Comparison of ENCODE assay signal across 33 cellular contexts in the genomic region with DNA sequence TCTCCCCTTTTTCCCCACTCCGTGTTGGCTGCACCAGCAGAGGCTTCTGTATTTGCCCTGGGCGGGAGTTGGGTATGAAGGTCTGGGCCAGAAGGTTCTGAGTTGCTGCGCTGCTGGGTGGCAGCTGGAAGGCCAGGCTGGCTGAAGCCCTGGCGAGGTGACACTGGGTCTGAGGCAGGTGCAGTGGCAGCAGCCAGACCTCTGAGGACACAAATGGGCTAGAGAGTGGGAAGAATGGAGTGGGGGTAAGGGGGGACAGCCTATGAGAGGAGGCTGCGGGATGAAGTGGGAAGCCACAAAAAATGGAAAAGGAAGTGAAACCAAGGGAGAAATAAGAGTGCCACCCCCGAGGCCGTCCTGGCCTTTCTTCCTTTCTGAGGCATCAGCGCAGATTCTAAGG. TPM values are rescaled to one million over a fixed set of nuclear protein-coding genes. Genes with fewer than 3 reads are reported as not detected.
DNase-seq lines count a peak whose midpoint lies in the region; ATAC-seq and TF ChIP-seq lines count a peak whose summit lies in the region.
"Had no signal": no experiment of that assay in that cellular context is flagged by ENCODE, and none has a peak within 500 bp of the region (broad histone marks: within the 10 kb centered on the region; RNA-seq: fewer than 3 reads in every experiment).

No MANE protein-coding gene starts in this region.

- no peak overlapping the region for H3K27ac ChIP-seq in endodermal cell (ENCODE audit: low read depth, low read length)
- no peak overlapping the region for H3K27ac ChIP-seq in CD8-positive, alpha-beta T cell (ENCODE audit: low read depth, low read length)
- H3K27ac ChIP-seq: colonic mucosa, heart right ventricle, pancreas, spleen, suprapubic skin had no signal

- H3K9ac ChIP-seq in endodermal cell (ENCODE audit: extremely low read depth, low read length, poor library complexity, severe bottlenecking), result no peak overlapping the region

- peaks cover 5% of the 10 kb centered on the region for H3K4me1 Mint-ChIP-seq in activated naive CD8-positive, alpha-beta T cell treated with anti-CD3 and anti-CD28 coated beads, Interleukin-2, amount 10 ng/mL, durations not matched to agents 7 days and 5 days
- peaks cover 16% of the 10 kb centered on the region for H3K4me1 Mint-ChIP-seq in activated naive CD8-positive, alpha-beta T cell treated with anti-CD3 and anti-CD28 coated beads, Interleukin-2, amount 50 U/mL, for 24 hours
- no peaks in the 10 kb centered on the region for H3K4me1 Mint-ChIP-seq in endodermal cell
- H3K4me1 Mint-ChIP-seq in stimulated activated effector memory CD8-positive, alpha-beta T cell treated with anti-CD3 and anti-CD28 coated beads, Interleukin-12 subunit alpha, Interleukin-12 subunit beta, amount 100 ng/mL, for 72 hours, result peaks cover 43% of the 10 kb centered on the region
- H3K4me1 Mint-ChIP-seq in CD8-positive, alpha-beta T cell (ENCODE audit: low read depth), result no peaks in the 10 kb centered on the region
- H3K4me1 Mint-ChIP-seq: activated CD8-positive, alpha-beta memory T cell treated with anti-CD3 and anti-CD28 coated beads, Interleukin-2, amount 10 ng/mL, durations not matched to agents 7 days and 5 days had no signal

- no peaks in the 10 kb centered on the region for H3K9me3 ChIP-seq in endodermal cell (ENCODE audit: control insufficient read depth, low read length)
- no peaks in the 10 kb centered on the region for H3K9me3 ChIP-seq in CD8-positive, alpha-beta T cell (ENCODE audit: low read length)
- H3K9me3 ChIP-seq: BE2C, colonic mucosa, heart right ventricle, pancreas, spleen, suprapubic skin had no signal

- no peak for DNase-seq in activated naive CD8-positive, alpha-beta T cell treated with anti-CD3 and anti-CD28 coated beads, Interleukin-2, amount 10 ng/mL, durations not matched to agents 7 days and 5 days
- no peak for DNase-seq in activated naive CD8-positive, alpha-beta T cell treated with anti-CD3 and anti-CD28 coated beads, Interleukin-2, amount 50 U/mL, for 24 hours
- DNase-seq in NOMO-1 (lab: John Stamatoyannopoulos, UW; ENCODE audit: unreplicated experiment in 2 of 2) (peak; percentile 69 to 70), endodermal cell (no peak), NCI-H2227 treated with DMSO at 0.1 percent for 48 hours (lab: John Stamatoyannopoulos, UW) (no peak)
- no peak for DNase-seq in stimulated activated effector memory CD8-positive, alpha-beta T cell treated with anti-CD3 and anti-CD28 coated beads, Interleukin-12 subunit alpha, Interleukin-12 subunit beta, amount 100 ng/mL, for 72 hours (ENCODE audit: low spot score in 2 of 2)
- DNase-seq in CD8-positive, alpha-beta T cell, result no peak
- DNase-seq: ACHN; activated CD4-positive, alpha-beta T cell treated with anti-CD3 and anti-CD28 coated beads, Interleukin-2, amount 50 U/mL, for 1 hour; activated CD8-positive, alpha-beta memory T cell treated with anti-CD3 and anti-CD28 coated beads, Interleukin-2, amount 10 ng/mL, durations not matched to agents 7 days and 5 days; activated naive CD4-positive, alpha-beta T cell treated with Interleukin-2 at 50 U/mL for 16 hours; activated T-cell treated with anti-CD3 and anti-CD28 coated beads, Interleukin-2, amount 50 U/mL, for 48 hours; amygdala; BE2C; colonic mucosa; DND-41; effector memory CD8-positive, alpha-beta T cell; foreskin fibroblast; heart right ventricle; KBM-7; mammary epithelial cell; NCI-H1694 treated with DMSO at 0.1 percent for 48 hours; NCI-H526; OCI-M1; pancreas; right cardiac atrium; spleen; stimulated activated CD4-positive, alpha-beta T cell treated with anti-CD3 and anti-CD28 coated beads, Interleukin-4, amount 100 ng/mL, for 1 hour; T1000 had no signal

- H3K4me3 Mint-ChIP-seq in activated naive CD8-positive, alpha-beta T cell treated with anti-CD3 and anti-CD28 coated beads, Interleukin-2, amount 10 ng/mL, durations not matched to agents 7 days and 5 days, result no peak overlapping the region
- no peak overlapping the region for H3K4me3 Mint-ChIP-seq in activated naive CD8-positive, alpha-beta T cell treated with anti-CD3 and anti-CD28 coated beads, Interleukin-2, amount 50 U/mL, for 24 hours
- no peak overlapping the region for H3K4me3 Mint-ChIP-seq in endodermal cell
- H3K4me3 Mint-ChIP-seq in stimulated activated effector memory CD8-positive, alpha-beta T cell treated with anti-CD3 and anti-CD28 coated beads, Interleukin-12 subunit alpha, Interleukin-12 subunit beta, amount 100 ng/mL, for 72 hours, result no peak overlapping the region
- H3K4me3 Mint-ChIP-seq in CD8-positive, alpha-beta T cell, result no peak overlapping the region
- H3K4me3 Mint-ChIP-seq: activated CD8-positive, alpha-beta memory T cell treated with anti-CD3 and anti-CD28 coated beads, Interleukin-2, amount 10 ng/mL, durations not matched to agents 7 days and 5 days; effector memory CD8-positive, alpha-beta T cell; neural crest cell had no signal

- CTCF ChIA-PET in CD8-positive, alpha-beta T cell (lab: Charles Lee), result no interaction called here

- peaks cover 38% of the 10 kb centered on the region for H3K36me3 ChIP-seq in endodermal cell (ENCODE audit: control insufficient read depth, insufficient read depth, low read length)
- H3K36me3 ChIP-seq in CD8-positive, alpha-beta T cell (ENCODE audit: insufficient read depth, low read length), result peaks cover 17% of the 10 kb centered on the region
- H3K36me3 ChIP-seq: pancreas had no signal

- ATAC-seq in activated naive CD8-positive, alpha-beta T cell treated with anti-CD3 and anti-CD28 coated beads, Interleukin-2, amount 10 ng/mL, durations not matched to agents 7 days and 5 days (ENCODE audit: low read depth), result no peak
- ATAC-seq in activated naive CD8-positive, alpha-beta T cell treated with anti-CD3 and anti-CD28 coated beads, Interleukin-2, amount 50 U/mL, for 24 hours, result no peak
- ATAC-seq in stimulated activated effector memory CD8-positive, alpha-beta T cell treated with anti-CD3 and anti-CD28 coated beads, Interleukin-12 subunit alpha, Interleukin-12 subunit beta, amount 100 ng/mL, for 72 hours, result no peak
- ATAC-seq in CD8-positive, alpha-beta T cell, result no peak
- no peak for ATAC-seq in HG03565 (IDR thresholded peaks at IDR 0.05; ENCODE audit: unreplicated experiment)
- ATAC-seq: activated CD8-positive, alpha-beta memory T cell treated with anti-CD3 and anti-CD28 coated beads, Interleukin-2, amount 10 ng/mL, durations not matched to agents 7 days and 5 days; effector memory CD8-positive, alpha-beta T cell; esophagus mucosa; right cardiac atrium had no signal

- H3K27me3 ChIP-seq in endodermal cell (ENCODE audit: control insufficient read depth, insufficient read depth, low read length, poor library complexity, severe bottlenecking), result no peaks in the 10 kb centered on the region
- H3K27me3 ChIP-seq in CD8-positive, alpha-beta T cell (ENCODE audit: insufficient read depth, low read length), result no peaks in the 10 kb centered on the region
- H3K27me3 ChIP-seq: BE2C, colonic mucosa, heart right ventricle, pancreas, spleen, suprapubic skin had no signal

- intact Hi-C loops in CD8-positive, alpha-beta T cell (cut with DNase I, micrococcal nuclease), result no loop called here

- peak overlapping the region; percentile 42 for H3K27ac Mint-ChIP-seq in activated naive CD8-positive, alpha-beta T cell treated with anti-CD3 and anti-CD28 coated beads, Interleukin-2, amount 10 ng/mL, durations not matched to agents 7 days and 5 days
- no peak overlapping the region for H3K27ac Mint-ChIP-seq in activated naive CD8-positive, alpha-beta T cell treated with anti-CD3 and anti-CD28 coated beads, Interleukin-2, amount 50 U/mL, for 24 hours
- peak overlapping the region; percentile 5 for H3K27ac Mint-ChIP-seq in endodermal cell
- H3K27ac Mint-ChIP-seq in stimulated activated effector memory CD8-positive, alpha-beta T cell treated with anti-CD3 and anti-CD28 coated beads, Interleukin-12 subunit alpha, Interleukin-12 subunit beta, amount 100 ng/mL, for 72 hours, result peak overlapping the region; percentile 67
- no peak overlapping the region for H3K27ac Mint-ChIP-seq in CD8-positive, alpha-beta T cell
- H3K27ac Mint-ChIP-seq: activated CD8-positive, alpha-beta memory T cell treated with anti-CD3 and anti-CD28 coated beads, Interleukin-2, amount 10 ng/mL, durations not matched to agents 7 days and 5 days; effector memory CD8-positive, alpha-beta T cell had no signal

- no peaks in the 10 kb centered on the region for H3K4me1 ChIP-seq in endodermal cell (ENCODE audit: control insufficient read depth, insufficient read depth, low read length)
- H3K4me1 ChIP-seq in CD8-positive, alpha-beta T cell (ENCODE audit: insufficient read depth, low read length), result no peaks in the 10 kb centered on the region
- H3K4me1 ChIP-seq: BE2C, colonic mucosa had no signal

- no peaks in the 10 kb centered on the region for H3K27me3 Mint-ChIP-seq in activated naive CD8-positive, alpha-beta T cell treated with anti-CD3 and anti-CD28 coated beads, Interleukin-2, amount 10 ng/mL, durations not matched to agents 7 days and 5 days
- no peaks in the 10 kb centered on the region for H3K27me3 Mint-ChIP-seq in activated naive CD8-positive, alpha-beta T cell treated with anti-CD3 and anti-CD28 coated beads, Interleukin-2, amount 50 U/mL, for 24 hours
- no peaks in the 10 kb centered on the region for H3K27me3 Mint-ChIP-seq in endodermal cell (ENCODE audit: insufficient read depth)
- H3K27me3 Mint-ChIP-seq in CD8-positive, alpha-beta T cell (ENCODE audit: low read depth), result no peaks in the 10 kb centered on the region
- H3K27me3 Mint-ChIP-seq: activated CD8-positive, alpha-beta memory T cell treated with anti-CD3 and anti-CD28 coated beads, Interleukin-2, amount 10 ng/mL, durations not matched to agents 7 days and 5 days; effector memory CD8-positive, alpha-beta T cell had no signal

- no peak overlapping the region for H3K4me3 ChIP-seq in endodermal cell (ENCODE audit: low read length)
- no peak overlapping the region for H3K4me3 ChIP-seq in CD8-positive, alpha-beta T cell (ENCODE audit: low read depth, low read length)
- H3K4me3 ChIP-seq: colonic mucosa, heart right ventricle, pancreas, spleen, suprapubic skin had no signal

- no peak for TF ChIP-seq CTCF in endodermal cell (conservative IDR thresholded peaks at IDR 0.05)
- no peak for TF ChIP-seq CTCF in CD8-positive, alpha-beta T cell (IDR thresholded peaks at IDR 0.05)

- POLR2A ChIA-PET in activated naive CD8-positive, alpha-beta T cell treated with anti-CD3 and anti-CD28 coated beads, Interleukin-2, amount 10 ng/mL, durations not matched to agents 7 days and 5 days (lab: Charles Lee), result interaction anchor here (0.5 kb wide), 1 partner anchor 189 kb away, joined by 3 read pairs; no protein-coding TSS in a partner anchor
- POLR2A ChIA-PET in CD8-positive, alpha-beta T cell (lab: Charles Lee), result no interaction called here

- 71 to 80% methylated on average over 4 to 8 of the region's 8 CpGs for WGBS in endodermal cell (ENCODE audit: insufficient coverage in 1 of 2, insufficient read length in 1 of 2), 2 experiments

- H3K9me3 Mint-ChIP-seq in activated naive CD8-positive, alpha-beta T cell treated with anti-CD3 and anti-CD28 coated beads, Interleukin-2, amount 10 ng/mL, durations not matched to agents 7 days and 5 days, result no peaks in the 10 kb centered on the region
- H3K9me3 Mint-ChIP-seq in activated naive CD8-positive, alpha-beta T cell treated with anti-CD3 and anti-CD28 coated beads, Interleukin-2, amount 50 U/mL, for 24 hours, result no peaks in the 10 kb centered on the region
- no peaks in the 10 kb centered on the region for H3K9me3 Mint-ChIP-seq in endodermal cell
- H3K9me3 Mint-ChIP-seq in stimulated activated effector memory CD8-positive, alpha-beta T cell treated with anti-CD3 and anti-CD28 coated beads, Interleukin-12 subunit alpha, Interleukin-12 subunit beta, amount 100 ng/mL, for 72 hours, result no peaks in the 10 kb centered on the region
- H3K9me3 Mint-ChIP-seq in CD8-positive, alpha-beta T cell, result no peaks in the 10 kb centered on the region
- H3K9me3 Mint-ChIP-seq: effector memory CD8-positive, alpha-beta T cell; neural crest cell had no signal

- H3K36me3 Mint-ChIP-seq in activated naive CD8-positive, alpha-beta T cell treated with anti-CD3 and anti-CD28 coated beads, Interleukin-2, amount 10 ng/mL, durations not matched to agents 7 days and 5 days, result peaks cover 33% of the 10 kb centered on the region
- H3K36me3 Mint-ChIP-seq in activated naive CD8-positive, alpha-beta T cell treated with anti-CD3 and anti-CD28 coated beads, Interleukin-2, amount 50 U/mL, for 24 hours (ENCODE audit: low read depth), result peaks cover 59% of the 10 kb centered on the region
- peaks cover 57% of the 10 kb centered on the region for H3K36me3 Mint-ChIP-seq in endodermal cell (ENCODE audit: low read depth)
- H3K36me3 Mint-ChIP-seq in stimulated activated effector memory CD8-positive, alpha-beta T cell treated with anti-CD3 and anti-CD28 coated beads, Interleukin-12 subunit alpha, Interleukin-12 subunit beta, amount 100 ng/mL, for 72 hours, result peaks cover 85% of the 10 kb centered on the region
- H3K36me3 Mint-ChIP-seq in CD8-positive, alpha-beta T cell, result peaks cover 76% of the 10 kb centered on the region

RNA-seq across cellular contexts. Expression of gene STX6, which starts 53.2 kb away (rescaled TPM):
- 10 to 100 TPM; 20.8 to 21.1 TPM for total RNA-seq in activated naive CD8-positive, alpha-beta T cell treated with anti-CD3 and anti-CD28 coated beads, Interleukin-2, amount 10 ng/mL, durations not matched to agents 7 days and 5 days
- 10 to 100 TPM; 22.4 to 22.8 TPM for total RNA-seq in endodermal cell
- polyA plus RNA-seq in endodermal cell (2013, experiment 1 of 2), result 20.4 TPM
- 20.1 TPM for polyA plus RNA-seq in endodermal cell (2013, experiment 2 of 2)
- 1 to 10 TPM; 4.9 to 5.2 TPM for total RNA-seq in CD8-positive, alpha-beta T cell

RNA-seq across cellular contexts. Expression of gene KIAA1614, which starts 56.7 kb away (rescaled TPM):
- total RNA-seq in activated naive CD8-positive, alpha-beta T cell treated with anti-CD3 and anti-CD28 coated beads, Interleukin-2, amount 10 ng/mL, durations not matched to agents 7 days and 5 days, result under 1 TPM; 0.19 to 0.34 TPM
- 1 to 10 TPM; 3.3 to 5.8 TPM for total RNA-seq in endodermal cell
- polyA plus RNA-seq in endodermal cell (2013, experiment 1 of 2), result 1.2 TPM
- 1.3 TPM for polyA plus RNA-seq in endodermal cell (2013, experiment 2 of 2)
- total RNA-seq in CD8-positive, alpha-beta T cell, result under 1 TPM; 0.17 to 0.33 TPM

Comparison
In these comparisons a context has a peak if more than half of its experiments do, and no peak if none do; other contexts are left out.
1. H3K27ac Mint-ChIP-seq: peak in activated naive CD8-positive, alpha-beta T cell treated with anti-CD3 and anti-CD28 coated beads, Interleukin-2, amount 10 ng/mL, durations not matched to agents 7 days and 5 days (single experiment), endodermal cell (single experiment) and stimulated activated effector memory CD8-positive, alpha-beta T cell treated with anti-CD3 and anti-CD28 coated beads, Interleukin-12 subunit alpha, Interleukin-12 subunit beta, amount 100 ng/mL, for 72 hours (single experiment); none in activated naive CD8-positive, alpha-beta T cell treated with anti-CD3 and anti-CD28 coated beads, Interleukin-2, amount 50 U/mL, for 24 hours (single experiment) and CD8-positive, alpha-beta T cell (single experiment).
2. DNase-seq: peak in NOMO-1 (2 of 2); none in activated naive CD8-positive, alpha-beta T cell treated with anti-CD3 and anti-CD28 coated beads, Interleukin-2, amount 10 ng/mL, durations not matched to agents 7 days and 5 days (single experiment), activated naive CD8-positive, alpha-beta T cell treated with anti-CD3 and anti-CD28 coated beads, Interleukin-2, amount 50 U/mL, for 24 hours (single experiment), endodermal cell (single experiment), stimulated activated effector memory CD8-positive, alpha-beta T cell treated with anti-CD3 and anti-CD28 coated beads, Interleukin-12 subunit alpha, Interleukin-12 subunit beta, amount 100 ng/mL, for 72 hours (0 of 2), CD8-positive, alpha-beta T cell (0 of 7) and NCI-H2227 treated with DMSO at 0.1 percent for 48 hours (single experiment).